ENCODE assay signal across 18 cellular contexts in the genomic region with DNA sequence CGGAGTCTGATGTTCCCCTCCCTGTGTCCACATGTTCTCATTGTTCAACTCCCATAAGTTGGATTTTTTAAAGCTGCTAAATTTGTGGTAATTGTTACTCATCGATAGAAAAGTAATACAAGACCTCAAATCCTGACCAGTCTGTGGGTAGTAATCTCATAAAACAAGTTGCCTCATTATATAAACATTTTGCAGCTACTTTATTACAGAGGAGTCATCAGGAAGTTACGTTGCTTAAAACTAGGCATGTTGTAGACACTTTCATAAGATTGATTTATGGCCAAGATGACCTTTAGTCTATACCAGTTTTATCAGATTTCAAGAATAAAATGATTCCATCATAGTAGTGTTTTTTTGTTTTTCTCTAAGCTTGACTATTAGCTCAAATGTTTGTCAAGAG.
DNase-seq lines count a peak whose midpoint lies in the region; FAIRE-seq and TF ChIP-seq lines count a peak whose summit lies in the region.
"Had no signal": no experiment of that assay in that cellular context is flagged by ENCODE, and none has a peak within 500 bp of the region (broad histone marks: within the 10 kb centered on the region; RNA-seq: fewer than 3 reads in every experiment).

No MANE protein-coding gene starts in this region.

- no peak for TF ChIP-seq CTCF in RWPE1 (conservative IDR thresholded peaks at IDR 0.05; ENCODE audit: low read depth)
- no peak for TF ChIP-seq CTCF in fibroblast of the aortic adventitia (IDR thresholded peaks at IDR 0.05; ENCODE audit: insufficient read depth, low read length)

- no peak overlapping the region for H3K4me3 ChIP-seq in fibroblast of the aortic adventitia (ENCODE audit: low read depth, low read length)
- H3K4me3 ChIP-seq: cardiac muscle cell had no signal

- CTCF ChIA-PET in HEK293T (lab: Yijun Ruan, JAX) (no interaction called here), RWPE1 (lab: Yijun Ruan, JAX) (no interaction called here)

- POLR2A ChIA-PET in HEK293T (lab: Yijun Ruan, JAX): no interaction called here
- POLR2A ChIA-PET in RWPE1 (lab: Yijun Ruan, JAX; ENCODE audit: low non-redundant PET): interaction anchor here (0.6 kb wide), 1 partner anchor 159 kb away, joined by 4 read pairs; no protein-coding TSS in a partner anchor

- no peak for TF ChIP-seq POLR2A in GM12892 (IDR thresholded peaks at IDR 0.05; ENCODE audit: low read depth, low read length)

- no peak for FAIRE-seq in GM12892 (lab: Jason Lieb, UNC)
- FAIRE-seq: A204.1 had no signal

- peak; percentile 45 for DNase-seq in A172 (ENCODE audit: low spot score)
- DNase-seq in HEK293T (ENCODE audit: extremely low spot score): no peak
- DNase-seq in RWPE1 (ENCODE audit: low spot score): peak; percentile 58
- DNase-seq in fibroblast of the aortic adventitia (ENCODE audit: low read depth): peak; percentile 60
- DNase-seq in activated effector memory CD4-positive, alpha-beta T cell treated with Interleukin-2 at 50 U/mL for 16 hours: no peak
- no peak for DNase-seq in NCI-H146 (lab: John Stamatoyannopoulos, UW)
- no peak for DNase-seq in GM12892 (ENCODE audit: insufficient read length)
- DNase-seq in retina: no peak
- DNase-seq: activated naive CD8-positive, alpha-beta T cell treated with anti-CD3 and anti-CD28 coated beads for 36 hours; activated T-cell treated with anti-CD3 and anti-CD28 coated beads, Interleukin-2, amount 50 U/mL, for 4 hours; CD4-positive, CD25-positive, alpha-beta regulatory T cell; hypothalamus; NCI-H2081 treated with DMSO at 0.1 percent for 48 hours; NCI-H69; stimulated activated CD4-positive, alpha-beta T cell treated with anti-CD3 and anti-CD28 coated beads, Interleukin-1b, Interleukin-23, amount 100 ng/mL, for 48 hours; stimulated activated naive CD8-positive, alpha-beta T cell treated with anti-CD3 and anti-CD28 coated beads, Interleukin-15, amount 100 ng/mL, for 72 hours had no signal

- no peak overlapping the region for H3K27ac ChIP-seq in RWPE1
- H3K27ac ChIP-seq: cardiac muscle cell had no signal

TF ChIP-seq in HEK293T, 16 proteins besides CTCF, POLR2A, EP300 and RAD21:
- TF ChIP-seq SP1 (IDR thresholded peaks at IDR 0.05): no peak
- TF ChIP-seq ARNT (IDR thresholded peaks at IDR 0.05): 0 out of 2 replicates have a peak, but pooled peaks have one; percentile 8
- TF ChIP-seq HDGF (IDR thresholded peaks at IDR 0.05; ENCODE audit: borderline replicate concordance): no peak
- no peak for TF ChIP-seq ZNF384 (IDR thresholded peaks at IDR 0.05)
- TF ChIP-seq, protein P1, sequence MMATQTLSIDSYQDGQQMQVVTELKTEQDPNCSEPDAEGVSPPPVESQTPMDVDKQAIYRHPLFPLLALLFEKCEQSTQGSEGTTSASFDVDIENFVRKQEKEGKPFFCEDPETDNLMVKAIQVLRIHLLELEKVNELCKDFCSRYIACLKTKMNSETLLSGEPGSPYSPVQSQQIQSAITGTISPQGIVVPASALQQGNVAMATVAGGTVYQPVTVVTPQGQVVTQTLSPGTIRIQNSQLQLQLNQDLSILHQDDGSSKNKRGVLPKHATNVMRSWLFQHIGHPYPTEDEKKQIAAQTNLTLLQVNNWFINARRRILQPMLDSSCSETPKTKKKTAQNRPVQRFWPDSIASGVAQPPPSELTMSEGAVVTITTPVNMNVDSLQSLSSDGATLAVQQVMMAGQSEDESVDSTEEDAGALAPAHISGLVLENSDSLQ (IDR thresholded peaks at IDR 0.05): peak; percentile 71
- TF ChIP-seq SUZ12 (IDR thresholded peaks at IDR 0.05): no peak

Comparison
In these comparisons a context has a peak if more than half of its experiments do, and no peak if none do; other contexts are left out.
1. DNase-seq: peak in A172 (single experiment), RWPE1 (single experiment) and fibroblast of the aortic adventitia (single experiment); none in HEK293T (single experiment), activated effector memory CD4-positive, alpha-beta T cell treated with Interleukin-2 at 50 U/mL for 16 hours (single experiment), NCI-H146 (single experiment), GM12892 (single experiment) and retina (single experiment).